8 cellular contexts compared by ENCODE assay signal in genomic region chr3:195774917-195775316, GRCh38. TPM values are rescaled to one million over a fixed set of nuclear protein-coding genes. Genes with fewer than 3 reads are reported as not detected.
DNase-seq lines count a peak whose midpoint lies in the region; ATAC-seq and TF ChIP-seq lines count a peak whose summit lies in the region.

No MANE protein-coding gene starts in this region.

- TF ChIP-seq CTCF in AG04449 (IDR thresholded peaks at IDR 0.05; ENCODE audit: insufficient read depth, low read length, missing control alignments) (peak; percentile 26), GM12864 (IDR thresholded peaks at IDR 0.05; ENCODE audit: low read depth, low read length, missing control alignments) (peak; percentile 35), osteoblast (IDR thresholded peaks at IDR 0.05; ENCODE audit: extremely low read depth, low read depth, low read length) (peak; percentile 66)

- no peaks in the 10 kb centered on the region for H3K27me3 ChIP-seq in osteoblast (ENCODE audit: insufficient read depth, low read length)

- ATAC-seq in HG03520 (IDR thresholded peaks at IDR 0.05; ENCODE audit: unreplicated experiment) (no peak), HG03159 (IDR thresholded peaks at IDR 0.05; ENCODE audit: unreplicated experiment) (no peak), HG03045 (IDR thresholded peaks at IDR 0.05; ENCODE audit: unreplicated experiment) (no peak)

- H3K27ac ChIP-seq in osteoblast (ENCODE audit: low read depth, low read length) = no peak overlapping the region

- H3K79me2 ChIP-seq in osteoblast (ENCODE audit: insufficient read depth, low read length) = no peaks in the 10 kb centered on the region

- POLR2A ChIA-PET in AG04449 (lab: Yijun Ruan, JAX) = no interaction called here

- DNase-seq in AG04449 (ENCODE audit: low read depth, low spot score) (no peak), GM12864 (ENCODE audit: low read depth) (no peak), NOMO-1 treated with dmso at 0.1 percent for 144 hours (lab: John Stamatoyannopoulos, UW; ENCODE audit: unreplicated experiment) (peak; percentile 5), erythroblast (lab: John Stamatoyannopoulos, UW) (peak; percentile 28 to 56), osteoblast (ENCODE audit: insufficient read length, low spot score, missing footprints) (peak; percentile 88)

- CTCF ChIA-PET in AG04449 (lab: Yijun Ruan, JAX) = interaction anchor here (0.6 kb wide), 1 partner anchor 141 kb away, joined by 3 read pairs; no protein-coding TSS in a partner anchor

- no peaks in the 10 kb centered on the region for H3K4me1 ChIP-seq in osteoblast (ENCODE audit: insufficient read depth, low read length)

- H2AFZ ChIP-seq in osteoblast (ENCODE audit: low read length) = no peak overlapping the region

- no peak for TF ChIP-seq POLR2A in erythroblast (IDR thresholded peaks at IDR 0.05; ENCODE audit: low read length)

- H3K4me2 ChIP-seq in osteoblast (ENCODE audit: insufficient read depth, low read length) = no peak overlapping the region

- H3K9me3 ChIP-seq in osteoblast (ENCODE audit: low read depth, low read length) = no peaks in the 10 kb centered on the region

- H4K20me1 ChIP-seq in osteoblast (ENCODE audit: insufficient read depth, low read length) = no peaks in the 10 kb centered on the region

- no peaks in the 10 kb centered on the region for H3K36me3 ChIP-seq in osteoblast (ENCODE audit: insufficient read depth, low read length)

- no peak overlapping the region for H3K4me3 ChIP-seq in AG04449 (ENCODE audit: low read depth, low read length)
- no peak overlapping the region for H3K4me3 ChIP-seq in GM12864 (ENCODE audit: low read depth, low read length)
- H3K4me3 ChIP-seq in osteoblast (ENCODE audit: insufficient read depth, low read length) = no peak overlapping the region

RNA-seq across cellular contexts. Expression of gene MUC4, which starts 36.8 kb away (rescaled TPM):
- not detected in 2 replicates for total RNA-seq in osteoblast

RNA-seq across cellular contexts. Expression of gene MUC20, which starts 54.1 kb away (rescaled TPM):
- total RNA-seq in osteoblast = 0.36 and 1.2 TPM in 2 replicates

Comparison
In these comparisons a context has a peak if more than half of its experiments do, and no peak if none do; other contexts are left out.
1. DNase-seq: peak in NOMO-1 treated with dmso at 0.1 percent for 144 hours (single experiment), erythroblast (2 of 2) and osteoblast (single experiment); none in AG04449 (single experiment) and GM12864 (single experiment).
2. Peak in every context shown above with its lines, with median percentiles within 50 percentile points of each other: CTCF ChIP-seq.